21 cellular contexts compared by ENCODE assay signal in the genomic region with DNA sequence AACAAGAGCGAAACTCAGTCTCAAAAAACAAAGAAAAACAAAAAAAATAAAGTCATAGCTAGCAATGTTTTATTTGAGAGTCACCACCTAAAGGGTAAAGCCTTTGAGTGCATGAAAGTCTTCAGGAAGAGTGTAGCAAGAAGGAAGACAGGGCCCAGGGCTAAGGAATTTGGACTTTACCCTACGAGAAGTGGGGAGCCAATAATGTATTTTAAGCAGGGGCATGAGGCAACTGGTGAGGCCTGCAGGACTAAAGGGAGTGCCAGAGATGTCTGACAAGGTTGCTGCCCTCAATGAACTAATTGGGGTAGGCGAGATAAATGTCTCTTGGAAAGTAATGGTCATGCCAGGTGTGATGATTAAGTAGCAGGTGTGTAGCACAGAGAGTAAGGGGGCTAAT. TPM values are rescaled to one million over a fixed set of nuclear protein-coding genes. Genes with fewer than 3 reads are reported as not detected.
"Had no signal": no experiment of that assay in that cellular context is flagged by ENCODE, and none has a peak within 500 bp of the region (broad histone marks: within the 10 kb centered on the region; RNA-seq: fewer than 3 reads in every experiment).

No MANE protein-coding gene starts in this region.

- H3K9me3 Mint-ChIP-seq: nephron progenitor cell had no signal

- H3K27ac ChIP-seq: coronary artery, neutrophil, psoas muscle, thoracic aorta, transverse colon had no signal

- DNase-seq: effector CD4-positive, alpha-beta T cell; immature natural killer cell; left colon; left ventricle myocardium superior; mesenchymal stem cell; naive thymus-derived CD4-positive, alpha-beta T cell; nephron progenitor cell; psoas muscle; stimulated activated CD4-positive, alpha-beta T cell treated with anti-CD3 and anti-CD28 coated beads, Interleukin-2, amount 100 ng/mL, for 24 hours; stimulated activated CD4-positive, alpha-beta T cell treated with anti-CD3 and anti-CD28 coated beads, Interleukin-4, amount 100 ng/mL, for 4 hours; stimulated activated naive B cell treated with anti-CD40 and anti-IgM and Interleukin-4, amounts not matched to agents 10 μg/mL and 1 μg/mL and 100 μg/mL, for 72 hours; stimulated activated naive CD8-positive, alpha-beta T cell treated with anti-CD3 and anti-CD28 coated beads, Interleukin-15, amount 100 ng/mL, for 72 hours; transverse colon had no signal

- H3K27me3 ChIP-seq: transverse colon had no signal

- H3K4me3 ChIP-seq: coronary artery, lung, psoas muscle, thoracic aorta, transverse colon had no signal

- ATAC-seq: left colon; left ventricle myocardium superior; naive thymus-derived CD4-positive, alpha-beta T cell; psoas muscle; sciatic nerve; stimulated activated naive B cell treated with anti-CD40 and anti-IgM and Interleukin-4, amounts not matched to agents 10 μg/mL and 1 μg/mL and 100 μg/mL, for 72 hours; stimulated activated naive CD8-positive, alpha-beta T cell treated with anti-CD3 and anti-CD28 coated beads, Interleukin-15, amount 100 ng/mL, for 72 hours had no signal

- H3K4me1 Mint-ChIP-seq: immature natural killer cell; naive thymus-derived CD4-positive, alpha-beta T cell; nephron progenitor cell; stimulated activated naive B cell treated with anti-CD40 and anti-IgM and Interleukin-4, amounts not matched to agents 10 μg/mL and 1 μg/mL and 100 μg/mL, for 72 hours; stimulated activated naive CD8-positive, alpha-beta T cell treated with anti-CD3 and anti-CD28 coated beads, Interleukin-15, amount 100 ng/mL, for 72 hours had no signal

- H3K9me3 ChIP-seq: neutrophil, psoas muscle, thoracic aorta, transverse colon had no signal

- H3K4me1 ChIP-seq: psoas muscle, transverse colon had no signal

- H3K36me3 ChIP-seq: neutrophil, thoracic aorta, transverse colon had no signal

- H3K36me3 Mint-ChIP-seq: immature natural killer cell; stimulated activated naive B cell treated with anti-CD40 and anti-IgM and Interleukin-4, amounts not matched to agents 10 μg/mL and 1 μg/mL and 100 μg/mL, for 72 hours had no signal

- H3K4me3 Mint-ChIP-seq: immature natural killer cell; naive thymus-derived CD4-positive, alpha-beta T cell; nephron progenitor cell; stimulated activated naive B cell treated with anti-CD40 and anti-IgM and Interleukin-4, amounts not matched to agents 10 μg/mL and 1 μg/mL and 100 μg/mL, for 72 hours; stimulated activated naive CD8-positive, alpha-beta T cell treated with anti-CD3 and anti-CD28 coated beads, Interleukin-15, amount 100 ng/mL, for 72 hours had no signal

- H3K27ac Mint-ChIP-seq: immature natural killer cell; naive thymus-derived CD4-positive, alpha-beta T cell; nephron progenitor cell; stimulated activated naive B cell treated with anti-CD40 and anti-IgM and Interleukin-4, amounts not matched to agents 10 μg/mL and 1 μg/mL and 100 μg/mL, for 72 hours; stimulated activated naive CD8-positive, alpha-beta T cell treated with anti-CD3 and anti-CD28 coated beads, Interleukin-15, amount 100 ng/mL, for 72 hours had no signal

RNA-seq across cellular contexts. Expression of a gene that starts 31.7 kb away (rescaled TPM):
- total RNA-seq: chondrocyte, fibroblast of lung, thoracic aorta, ureter had no signal
